In the genomic region with DNA sequence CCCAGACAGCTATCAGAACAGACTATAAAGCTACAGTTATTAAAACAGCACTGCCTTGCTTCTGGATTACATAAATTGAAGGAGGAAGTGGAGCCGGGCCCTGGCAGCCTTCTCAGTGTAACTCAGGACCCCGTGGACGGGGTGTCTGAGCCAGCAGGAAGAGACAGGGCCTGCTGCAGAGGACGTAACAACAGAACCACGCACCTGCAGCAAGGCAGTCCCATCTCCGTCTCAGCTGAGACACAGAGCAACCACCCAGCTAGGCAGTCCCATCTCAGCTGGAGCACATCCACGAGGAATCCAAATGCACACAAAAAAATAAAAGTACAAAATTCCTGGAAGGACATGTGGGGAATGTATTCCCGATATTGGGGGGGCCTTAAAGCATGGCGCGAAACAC, we compare ENCODE assay signal across 30 cellular contexts. TPM values are rescaled to one million over a fixed set of nuclear protein-coding genes. Genes with fewer than 3 reads are reported as not detected.
"Had no signal": no experiment of that assay in that cellular context is flagged by ENCODE, and none has a peak within 500 bp of the region (broad histone marks: within the 10 kb centered on the region; RNA-seq: fewer than 3 reads in every experiment).

No MANE protein-coding gene starts in this region.

- H3K4me1 ChIP-seq: esophagus muscularis mucosa, foreskin keratinocyte, gastrocnemius medialis had no signal

- DNase-seq: activated CD4-positive, alpha-beta memory T cell treated with anti-CD3 and anti-CD28 coated beads for 36 hours; activated CD4-positive, alpha-beta T cell treated with anti-CD3 and anti-CD28 coated beads for 36 hours; activated CD4-positive, alpha-beta T cell treated with anti-CD3 and anti-CD28 coated beads, Interleukin-2, amount 10 ng/mL, durations not matched to agents 24 days and 14 days; activated CD4-positive, CD25-positive, alpha-beta regulatory T cell; activated CD4-positive, CD25-positive, alpha-beta regulatory T cell treated with anti-CD3 and anti-CD28 coated beads, Interleukin-2, amount 50 U/mL, for 72 hours; activated CD8-positive, alpha-beta T cell treated with anti-CD3 and anti-CD28 coated beads, Interleukin-2, amount 10 ng/mL, durations not matched to agents 7 days and 5 days; activated effector memory CD4-positive, alpha-beta T cell treated with Interleukin-2 at 50 U/mL for 16 hours; activated gamma-delta T cell treated with Interleukin-2 at 50 U/mL for 16 hours; activated naive CD4-positive, alpha-beta T cell treated with anti-CD3 and anti-CD28 coated beads, Interleukin-2, amount 50 U/mL, for 16 hours; activated naive CD4-positive, alpha-beta T cell treated with Interleukin-2 at 50 U/mL for 16 hours; activated T-cell treated with anti-CD3 and anti-CD28 coated beads, Interleukin-2, amount 50 U/mL, for 4 hours; amniotic stem cell; anterior cingulate cortex; brain microvascular endothelial cell; dorsolateral prefrontal cortex; effector memory CD4-positive, alpha-beta T cell; erythroblast; foreskin keratinocyte; gastrocnemius medialis; T-helper 1 cell; T-helper 17 cell; T1000 had no signal

- H3K9me3 ChIP-seq: esophagus muscularis mucosa, gastrocnemius medialis had no signal

- ATAC-seq: activated CD4-positive, alpha-beta T cell treated with anti-CD3 and anti-CD28 coated beads for 36 hours; activated CD8-positive, alpha-beta T cell treated with anti-CD3 and anti-CD28 coated beads, Interleukin-2, amount 10 ng/mL, durations not matched to agents 7 days and 5 days; activated T-cell treated with anti-CD3 and anti-CD28 coated beads, Interleukin-2, amount 50 U/mL, for 4 hours; activated T-helper 17 cell treated with anti-CD3 and anti-CD28 coated beads, Interleukin-2, amount 50 U/mL, for 72 hours; foreskin keratinocyte; gastrocnemius medialis; T-helper 17 cell had no signal

- H3K27ac ChIP-seq: brain microvascular endothelial cell, coronary artery, dorsolateral prefrontal cortex, esophagus muscularis mucosa, foreskin keratinocyte, gastrocnemius medialis had no signal

- H3K36me3 ChIP-seq: brain microvascular endothelial cell, esophagus muscularis mucosa, gastrocnemius medialis had no signal

- H3K4me3 ChIP-seq: coronary artery, dorsolateral prefrontal cortex, esophagus muscularis mucosa, gastrocnemius medialis had no signal

RNA-seq across cellular contexts. Expression of a gene that starts 17.1 kb away (rescaled TPM):
- total RNA-seq: activated CD4-positive, alpha-beta memory T cell treated with anti-CD3 and anti-CD28 coated beads for 36 hours; activated CD4-positive, alpha-beta T cell treated with anti-CD3 and anti-CD28 coated beads for 36 hours; activated CD4-positive, alpha-beta T cell treated with anti-CD3 and anti-CD28 coated beads, Interleukin-2, amount 10 ng/mL, durations not matched to agents 24 days and 14 days; activated CD8-positive, alpha-beta T cell treated with anti-CD3 and anti-CD28 coated beads, Interleukin-2, amount 10 ng/mL, durations not matched to agents 7 days and 5 days; activated T-cell treated with anti-CD3 and anti-CD28 coated beads, Interleukin-2, amount 50 U/mL, for 4 hours; activated T-helper 17 cell treated with anti-CD3 and anti-CD28 coated beads, Interleukin-2, amount 50 U/mL, for 72 hours; astrocyte; bronchial epithelial cell; cardiac septum; cerebellum; esophagus muscularis mucosa; foreskin keratinocyte; gastrocnemius medialis; T-helper 17 cell had no signal
- polyA plus RNA-seq: adipose tissue, foreskin keratinocyte had no signal

RNA-seq across cellular contexts. Expression of a gene that starts 50.3 kb away (rescaled TPM):
- total RNA-seq: activated CD4-positive, alpha-beta memory T cell treated with anti-CD3 and anti-CD28 coated beads for 36 hours; activated CD4-positive, alpha-beta T cell treated with anti-CD3 and anti-CD28 coated beads for 36 hours; activated CD4-positive, alpha-beta T cell treated with anti-CD3 and anti-CD28 coated beads, Interleukin-2, amount 10 ng/mL, durations not matched to agents 24 days and 14 days; activated CD8-positive, alpha-beta T cell treated with anti-CD3 and anti-CD28 coated beads, Interleukin-2, amount 10 ng/mL, durations not matched to agents 7 days and 5 days; activated T-cell treated with anti-CD3 and anti-CD28 coated beads, Interleukin-2, amount 50 U/mL, for 4 hours; activated T-helper 17 cell treated with anti-CD3 and anti-CD28 coated beads, Interleukin-2, amount 50 U/mL, for 72 hours; astrocyte; bronchial epithelial cell; cardiac septum; cerebellum; esophagus muscularis mucosa; foreskin keratinocyte; gastrocnemius medialis; T-helper 17 cell had no signal
- polyA plus RNA-seq: adipose tissue, foreskin keratinocyte had no signal

RNA-seq across cellular contexts. Expression of a gene that starts 57.9 kb away (rescaled TPM):
- total RNA-seq: activated CD4-positive, alpha-beta memory T cell treated with anti-CD3 and anti-CD28 coated beads for 36 hours; activated CD4-positive, alpha-beta T cell treated with anti-CD3 and anti-CD28 coated beads for 36 hours; activated CD4-positive, alpha-beta T cell treated with anti-CD3 and anti-CD28 coated beads, Interleukin-2, amount 10 ng/mL, durations not matched to agents 24 days and 14 days; activated CD8-positive, alpha-beta T cell treated with anti-CD3 and anti-CD28 coated beads, Interleukin-2, amount 10 ng/mL, durations not matched to agents 7 days and 5 days; activated T-cell treated with anti-CD3 and anti-CD28 coated beads, Interleukin-2, amount 50 U/mL, for 4 hours; activated T-helper 17 cell treated with anti-CD3 and anti-CD28 coated beads, Interleukin-2, amount 50 U/mL, for 72 hours; astrocyte; bronchial epithelial cell; cardiac septum; cerebellum; dorsolateral prefrontal cortex; esophagus muscularis mucosa; foreskin keratinocyte; gastrocnemius medialis; T-helper 17 cell had no signal
- polyA plus RNA-seq: adipose tissue, foreskin keratinocyte had no signal
